8 cellular contexts compared by ENCODE assay signal in genomic region chr18:59141294-59142068, GRCh38. TPM values are rescaled to one million over a fixed set of nuclear protein-coding genes. Genes with fewer than 3 reads are reported as not detected.
DNase-seq lines count a peak whose midpoint lies in the region; TF ChIP-seq lines count a peak whose summit lies in the region.

No MANE protein-coding gene starts in this region.

- H3K9ac ChIP-seq in neuronal stem cell (ENCODE audit: low read depth, low read length, poor library complexity): no peak overlapping the region

- H3K18ac ChIP-seq in neuronal stem cell (ENCODE audit: low read length): no peak overlapping the region

- peaks cover 2% of the 10 kb centered on the region for H3K79me1 ChIP-seq in neuronal stem cell (ENCODE audit: low read depth, low read length)

- peaks cover 5 to 18% of the 10 kb centered on the region in 2 donors for H3K4me1 ChIP-seq in neuronal stem cell (ENCODE audit: control insufficient read depth in 2 of 2, insufficient read depth in 1 of 2, low read depth in 1 of 2, low read length in 2 of 2)

- intact Hi-C loops in cardiac septum (cut with DNase I): no loop called here

- H2AFZ ChIP-seq in neuronal stem cell (ENCODE audit: low read length): peak overlapping the region; percentile 4

- no peak overlapping the region for H2BK5ac ChIP-seq in neuronal stem cell (ENCODE audit: low read length)

- no peak overlapping the region for H3K4ac ChIP-seq in neuronal stem cell (ENCODE audit: low read length)

- peak overlapping the region; percentile 77 for H3K4me3 ChIP-seq in GM12865 (ENCODE audit: low read depth, low read length)
- peak overlapping the region in 1 of 2 donors; percentile 80 for H3K4me3 ChIP-seq in neuronal stem cell (ENCODE audit: low read length in 2 of 2)

- H2BK120ac ChIP-seq in neuronal stem cell (ENCODE audit: low read depth, low read length): no peak overlapping the region

- no peak overlapping the region for H3K23ac ChIP-seq in neuronal stem cell (ENCODE audit: low read depth, low read length, poor library complexity)

- no peak overlapping the region for H2BK15ac ChIP-seq in neuronal stem cell (ENCODE audit: low read length)

- no peak for TF ChIP-seq CTCF in GM12865 (IDR thresholded peaks at IDR 0.05; ENCODE audit: insufficient read depth, low read depth, low read length, missing control alignments)

- no peak overlapping the region for H4K91ac ChIP-seq in neuronal stem cell (ENCODE audit: low read depth, low read length, poor library complexity)

- H3K27ac ChIP-seq in angular gyrus (ENCODE audit: low read depth, low read length) (peak overlapping the region; percentile 94), neuronal stem cell (replicated peaks; ENCODE audit: low read length) (no peak overlapping the region)

- no peaks in the 10 kb centered on the region for H3K36me3 ChIP-seq in neuronal stem cell (replicated peaks in 1 of 2; ENCODE audit: control insufficient read depth in 2 of 2, insufficient read depth in 2 of 2, low read length in 2 of 2)

- no CpG with 5 or more reads among the region's 1 CpG for WGBS in neuronal stem cell (ENCODE audit: extremely low coverage in 2 of 2, insufficient read length in 2 of 2, insufficient replicate concordance in 1 of 2), 2 donors

- peak; percentile 54 for DNase-seq in GM12865 (ENCODE audit: low read depth)
- peak; percentile 38 for DNase-seq in NCI-H2107 (lab: John Stamatoyannopoulos, UW)
- no peak for DNase-seq in neuronal stem cell (ENCODE audit: low spot score)
- no peak for DNase-seq in GOT3 (lab: John Stamatoyannopoulos, UW)
- no peak for DNase-seq in cardiac septum (ENCODE audit: low spot score)
- no peak for DNase-seq in cerebellum (ENCODE audit: low spot score)
- no peak for DNase-seq in stimulated activated CD4-positive, alpha-beta T cell treated with anti-CD3 and anti-CD28 coated beads, Interleukin-4, amount 100 ng/mL, for 1 hour

- H3K9me3 ChIP-seq in neuronal stem cell (replicated peaks in 1 of 2; ENCODE audit: control insufficient read depth in 2 of 2, insufficient read depth in 1 of 2, low read depth in 1 of 2, low read length in 2 of 2): no peaks in the 10 kb centered on the region

- H3K27me3 ChIP-seq in neuronal stem cell (ENCODE audit: control insufficient read depth in 3 of 3, insufficient read depth in 3 of 3, low read depth in 1 of 3, low read length in 3 of 3): no peaks in the 10 kb centered on the region

- H2BK12ac ChIP-seq in neuronal stem cell (ENCODE audit: low read length): no peak overlapping the region

- no peak overlapping the region for H4K8ac ChIP-seq in neuronal stem cell (ENCODE audit: low read depth, low read length)

- H3K14ac ChIP-seq in neuronal stem cell (ENCODE audit: low read length): no peak overlapping the region

- no peak overlapping the region for H3K4me2 ChIP-seq in neuronal stem cell (ENCODE audit: insufficient read depth, low read length, poor library complexity, severe bottlenecking)

- H2AK5ac ChIP-seq in neuronal stem cell (ENCODE audit: low read depth, low read length): no peak overlapping the region

RNA-seq across cellular contexts. Expression of gene SEC11C, which starts 1.8 kb away (rescaled TPM):
- polyA plus RNA-seq in neuronal stem cell (2013, experiment 1 of 2): 67.4 TPM
- 68.5 TPM for polyA plus RNA-seq in neuronal stem cell (2013, experiment 2 of 2)
- total RNA-seq in cardiac septum (24.3 TPM), cerebellum (36.0 TPM)

Comparison
In these comparisons a context has a peak if more than half of its experiments do, and no peak if none do; other contexts are left out.
1. DNase-seq: peak in GM12865 (single experiment) and NCI-H2107 (single experiment); none in neuronal stem cell (single experiment), GOT3 (single experiment), cardiac septum (single experiment), cerebellum (single experiment) and stimulated activated CD4-positive, alpha-beta T cell treated with anti-CD3 and anti-CD28 coated beads, Interleukin-4, amount 100 ng/mL, for 1 hour (single experiment).